23 cellular contexts compared by ENCODE assay signal in genomic region chr10:35896011-35896410, GRCh38.
DNase-seq lines count a peak whose midpoint lies in the region; ATAC-seq and TF ChIP-seq lines count a peak whose summit lies in the region.
"Had no signal": no experiment of that assay in that cellular context is flagged by ENCODE, and none has a peak within 500 bp of the region (broad histone marks: within the 10 kb centered on the region; RNA-seq: fewer than 3 reads in every experiment).

No MANE protein-coding gene starts in this region.

- no peak for ATAC-seq in GM19463 (IDR thresholded peaks at IDR 0.05; ENCODE audit: unreplicated experiment)
- ATAC-seq: activated CD4-positive, alpha-beta T cell treated with anti-CD3 and anti-CD28 coated beads for 36 hours; K562; naive thymus-derived CD8-positive, alpha-beta T cell had no signal

- H3K4me3 ChIP-seq in astrocyte of the cerebellum (ENCODE audit: low read depth, low read length), result no peak overlapping the region
- H3K4me3 ChIP-seq in fibroblast of the aortic adventitia (ENCODE audit: low read depth, low read length), result no peak overlapping the region
- H3K4me3 ChIP-seq: BLaER1 treated with 17β-estradiol and CSF1 and Interleukin-3, amounts not matched to agents 10 nM and 100 nM; dorsolateral prefrontal cortex; K562; lower lobe of right lung; prostate gland; spleen; thyroid gland had no signal

- peaks cover 9% of the 10 kb centered on the region for H3K9me3 Mint-ChIP-seq in mesothelial cell of epicardium

- no peak overlapping the region for H3K4me3 Mint-ChIP-seq in mesothelial cell of epicardium
- H3K4me3 Mint-ChIP-seq: activated CD4-positive, alpha-beta T cell treated with anti-CD3 and anti-CD28 coated beads for 36 hours; naive thymus-derived CD8-positive, alpha-beta T cell had no signal

- no peak for TF ChIP-seq CTCF in astrocyte of the cerebellum (IDR thresholded peaks at IDR 0.05; ENCODE audit: low read depth, low read length, missing control alignments)
- TF ChIP-seq CTCF in fibroblast of the aortic adventitia (IDR thresholded peaks at IDR 0.05; ENCODE audit: insufficient read depth, low read length), result no peak
- TF ChIP-seq CTCF in mesothelial cell of epicardium (IDR thresholded peaks at IDR 0.05; ENCODE audit: unreplicated experiment), result no peak

- H3K4me1 Mint-ChIP-seq in mesothelial cell of epicardium, result peaks cover 17% of the 10 kb centered on the region
- H3K4me1 Mint-ChIP-seq: activated CD4-positive, alpha-beta T cell treated with anti-CD3 and anti-CD28 coated beads for 36 hours; naive thymus-derived CD8-positive, alpha-beta T cell had no signal

- H3K36me3 Mint-ChIP-seq in mesothelial cell of epicardium, result no peaks in the 10 kb centered on the region
- H3K36me3 Mint-ChIP-seq: naive thymus-derived CD8-positive, alpha-beta T cell had no signal

- DNase-seq in GM04503 (ENCODE audit: low read depth) (peak; percentile 36), astrocyte of the cerebellum (ENCODE audit: low read depth) (peak; percentile 16), fibroblast of the aortic adventitia (ENCODE audit: low read depth) (peak; percentile 86), renal cortical epithelial cell (ENCODE audit: low read depth) (peak; percentile 34), NCI-H446 (lab: John Stamatoyannopoulos, UW) (no peak), mesothelial cell of epicardium (ENCODE audit: low spot score in 2 of 2, unreplicated experiment in 2 of 2) (no peak)
- DNase-seq in activated CD4-positive, alpha-beta T cell treated with anti-CD3 and anti-CD28 coated beads for 1 hour, result no peak
- DNase-seq: activated CD4-positive, alpha-beta T cell treated with anti-CD3 and anti-CD28 coated beads for 36 hours; activated CD8-positive, alpha-beta memory T cell treated with anti-CD3 and anti-CD28 coated beads, Interleukin-2, amount 50 U/mL, for 48 hours; activated gamma-delta T cell; aorta; dorsolateral prefrontal cortex; GOT3; lower lobe of right lung; naive thymus-derived CD8-positive, alpha-beta T cell; NCI-H69; OCI-M1; spleen; thyroid gland had no signal

- in situ Hi-C loops in astrocyte of the cerebellum (cut with HindIII; ENCODE audit: low sequenced_read_pairs), result no loop called here

- H3K27ac Mint-ChIP-seq in mesothelial cell of epicardium, result no peak overlapping the region
- H3K27ac Mint-ChIP-seq: activated CD4-positive, alpha-beta T cell treated with anti-CD3 and anti-CD28 coated beads for 36 hours; naive thymus-derived CD8-positive, alpha-beta T cell had no signal

- peaks cover 16% of the 10 kb centered on the region for H3K27me3 Mint-ChIP-seq in mesothelial cell of epicardium (ENCODE audit: low read depth)
- H3K27me3 Mint-ChIP-seq: activated CD4-positive, alpha-beta T cell treated with anti-CD3 and anti-CD28 coated beads for 36 hours had no signal

Comparison
In these comparisons a context has a peak if more than half of its experiments do, and no peak if none do; other contexts are left out.
1. DNase-seq: peak in GM04503 (single experiment), astrocyte of the cerebellum (single experiment), fibroblast of the aortic adventitia (single experiment) and renal cortical epithelial cell (single experiment); none in NCI-H446 (0 of 2), activated CD4-positive, alpha-beta T cell treated with anti-CD3 and anti-CD28 coated beads for 1 hour (single experiment) and mesothelial cell of epicardium (0 of 2).